In genomic region chr1:203197625-203198024, GRCh38 we compare ENCODE assay signal across 15 cellular contexts. TPM values are rescaled to one million over a fixed set of nuclear protein-coding genes. Genes with fewer than 3 reads are reported as not detected.
A peak's percentile ranks its signal among the peaks of the same experiment; 100 is the strongest.
DNase-seq lines count a peak whose midpoint lies in the region; ATAC-seq and TF ChIP-seq lines count a peak whose summit lies in the region.
"Had no signal": no experiment of that assay in that cellular context is flagged by ENCODE, and none has a peak within 500 bp of the region (broad histone marks: within the 10 kb centered on the region; RNA-seq: fewer than 3 reads in every experiment).

No MANE protein-coding gene starts in this region.

- H3K36me3 Mint-ChIP-seq in stimulated activated naive CD8-positive, alpha-beta T cell treated with anti-CD3 and anti-CD28 coated beads, Interleukin-15, Interleukin-2, amounts not matched to agents 100 ng/mL and 50 ng/mL, for 24 hours (ENCODE audit: low read depth) = no peaks in the 10 kb centered on the region

- H3K27ac Mint-ChIP-seq in stimulated activated naive CD8-positive, alpha-beta T cell treated with anti-CD3 and anti-CD28 coated beads, Interleukin-15, Interleukin-2, amounts not matched to agents 100 ng/mL and 50 ng/mL, for 24 hours = peak overlapping the region; percentile 54

- in situ Hi-C loops in SK-MEL-5 (cut with HindIII; ENCODE audit: low pct_unique_long_range_greater_than_20kb, low sequenced_read_pairs) = no loop called here

- peaks cover 3% of the 10 kb centered on the region for H3K4me1 Mint-ChIP-seq in stimulated activated naive CD8-positive, alpha-beta T cell treated with anti-CD3 and anti-CD28 coated beads, Interleukin-15, Interleukin-2, amounts not matched to agents 100 ng/mL and 50 ng/mL, for 24 hours (ENCODE audit: low read depth)

- no peak overlapping the region for H3K4me3 ChIP-seq in foreskin fibroblast (ENCODE audit: low read depth in 1 of 2, low read length in 2 of 2)
- H3K4me3 ChIP-seq: thoracic aorta had no signal

- no peaks in the 10 kb centered on the region for H3K9me3 Mint-ChIP-seq in stimulated activated naive CD8-positive, alpha-beta T cell treated with anti-CD3 and anti-CD28 coated beads, Interleukin-15, Interleukin-2, amounts not matched to agents 100 ng/mL and 50 ng/mL, for 24 hours

- DNase-seq in DMS53 (lab: John Stamatoyannopoulos, UW) (peak; percentile 17), DMS53 treated with DMSO at 0.1 percent for 48 hours (lab: John Stamatoyannopoulos, UW; ENCODE audit: unreplicated experiment) (no peak), SK-MEL-5 (ENCODE audit: low read depth, low spot score) (peak; percentile 40), foreskin fibroblast (peak; percentile 53 to 64)
- no peak for DNase-seq in effector CD8-positive, alpha-beta T cell (lab: John Stamatoyannopoulos, UW)
- DNase-seq in activated CD8-positive, alpha-beta memory T cell treated with anti-CD3 and anti-CD28 coated beads for 24 hours = no peak
- DNase-seq: erythroblast, GDM1, GOT3, left ventricle myocardium superior had no signal

- ATAC-seq in HG02852 (IDR thresholded peaks at IDR 0.05; ENCODE audit: unreplicated experiment) = no peak
- ATAC-seq: left ventricle myocardium superior had no signal

- peaks cover 7% of the 10 kb centered on the region for H3K27me3 Mint-ChIP-seq in stimulated activated naive CD8-positive, alpha-beta T cell treated with anti-CD3 and anti-CD28 coated beads, Interleukin-15, Interleukin-2, amounts not matched to agents 100 ng/mL and 50 ng/mL, for 24 hours

- no peak for TF ChIP-seq CTCF in foreskin fibroblast (IDR thresholded peaks at IDR 0.05; ENCODE audit: low read depth, low read length)

- H3K4me3 Mint-ChIP-seq in stimulated activated naive CD8-positive, alpha-beta T cell treated with anti-CD3 and anti-CD28 coated beads, Interleukin-15, Interleukin-2, amounts not matched to agents 100 ng/mL and 50 ng/mL, for 24 hours = no peak overlapping the region

RNA-seq across cellular contexts. Expression of gene CHI3L1, which starts 11.1 kb away (rescaled TPM):
- 0.08 TPM in 1 of 2 replicates, not detected in the other for total RNA-seq in SK-MEL-5 (2014; rRNA removed; shearing (Covaris generic))
- polyA plus RNA-seq in SK-MEL-5 (2015; cell fraction: cytosol; rRNA removed) = not detected in 2 replicates
- 0.37 TPM in 1 of 2 replicates, not detected in the other for polyA plus RNA-seq in SK-MEL-5 (2015; cell fraction: nucleus; rRNA removed)
- total RNA-seq: T-helper 1 cell treated with Interleukin-12 subunit alpha and Interleukin-12 subunit beta and Interleukin-4 antibody, amounts not matched to agents 30 ng/mL and 1 ng/mL, for 36 hours had no signal

RNA-seq across cellular contexts. Expression of gene MYBPH, which starts 22.0 kb away (rescaled TPM):
- total RNA-seq in SK-MEL-5 (2014; rRNA removed; shearing (Covaris generic)) = not detected in 2 replicates
- not detected in 2 replicates for polyA plus RNA-seq in SK-MEL-5 (2015; cell fraction: cytosol; rRNA removed)
- not detected in 2 replicates for polyA plus RNA-seq in SK-MEL-5 (2015; cell fraction: nucleus; rRNA removed)
- total RNA-seq: aorta; left ventricle myocardium superior; T-helper 1 cell treated with Interleukin-12 subunit alpha and Interleukin-12 subunit beta and Interleukin-4 antibody, amounts not matched to agents 30 ng/mL and 1 ng/mL, for 36 hours; thoracic aorta had no signal
- polyA plus RNA-seq: aorta had no signal

RNA-seq across cellular contexts. Expression of gene CHIT1, which starts 31.8 kb away (rescaled TPM):
- not detected in 2 replicates for total RNA-seq in SK-MEL-5 (2014; rRNA removed; shearing (Covaris generic))
- not detected in 2 replicates for polyA plus RNA-seq in SK-MEL-5 (2015; cell fraction: cytosol; rRNA removed)
- polyA plus RNA-seq in SK-MEL-5 (2015; cell fraction: nucleus; rRNA removed) = not detected in 2 replicates
- total RNA-seq: left ventricle myocardium superior had no signal

Comparison
In these comparisons a context has a peak if more than half of its experiments do, and no peak if none do; other contexts are left out.
1. DNase-seq: peak in DMS53 (single experiment), SK-MEL-5 (single experiment) and foreskin fibroblast (2 of 2); none in DMS53 treated with DMSO at 0.1 percent for 48 hours (single experiment), effector CD8-positive, alpha-beta T cell (single experiment) and activated CD8-positive, alpha-beta memory T cell treated with anti-CD3 and anti-CD28 coated beads for 24 hours (single experiment).